Comparison of ENCODE assay signal across 13 cellular contexts in the genomic region with DNA sequence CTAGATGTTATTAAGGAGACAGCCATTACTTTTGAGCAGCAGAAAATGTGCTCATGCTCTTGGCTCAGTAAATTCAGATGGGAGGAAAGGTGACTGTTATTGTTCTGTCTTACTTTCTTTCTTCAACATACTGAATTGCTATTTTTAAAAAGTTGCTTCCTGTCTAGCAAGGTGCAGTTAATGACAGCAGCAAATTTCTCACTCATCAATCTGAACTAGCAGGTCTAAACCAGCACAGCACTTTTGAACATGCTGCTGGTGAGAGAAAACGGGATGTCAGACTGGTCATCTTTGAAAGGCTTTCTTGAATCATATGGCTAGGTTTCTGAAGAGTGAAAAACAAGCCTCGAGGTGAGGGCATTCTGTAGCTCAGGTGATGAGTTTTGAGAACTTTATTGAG.
DNase-seq lines count a peak whose midpoint lies in the region; ATAC-seq and TF ChIP-seq lines count a peak whose summit lies in the region.
"Had no signal": no experiment of that assay in that cellular context is flagged by ENCODE, and none has a peak within 500 bp of the region (broad histone marks: within the 10 kb centered on the region; RNA-seq: fewer than 3 reads in every experiment).

No MANE protein-coding gene starts in this region.

- no peaks in the 10 kb centered on the region for H3F3A ChIP-seq in Loucy (ENCODE audit: low read depth)

- DNase-seq in HFFc6 (no peak), ecto neural progenitor cell (ENCODE audit: low spot score) (no peak), stomach (no peak), NCI-H446 (lab: John Stamatoyannopoulos, UW) (no peak)
- DNase-seq: activated naive CD8-positive, alpha-beta T cell treated with anti-CD3 and anti-CD28 coated beads, Interleukin-2, amount 10 ng/mL, durations not matched to agents 7 days and 5 days; dermis blood vessel endothelial cell; NCI-H510A treated with DMSO at 0.1 percent for 48 hours; stimulated activated CD4-positive, alpha-beta T cell treated with anti-CD3 and anti-CD28 coated beads, Interleukin-15, amount 100 ng/mL, for 24 hours; stimulated activated naive B cell treated with anti-CD40 and anti-IgM and Interleukin-4, amounts not matched to agents 10 μg/mL and 1 μg/mL and 100 μg/mL, for 72 hours had no signal

- no peaks in the 10 kb centered on the region for H3K9me2 ChIP-seq in Loucy (replicated peaks; ENCODE audit: low read depth, low read length)

- H3K36me3 ChIP-seq in Loucy (ENCODE audit: insufficient read depth, low read length) (no peaks in the 10 kb centered on the region), stomach (no peaks in the 10 kb centered on the region)

- TF ChIP-seq CTCF in Loucy (conservative IDR thresholded peaks at IDR 0.05; ENCODE audit: low read length) (no peak), HFFc6 (IDR thresholded peaks at IDR 0.05) (no peak), stomach (IDR thresholded peaks at IDR 0.05) (no peak)

- H2AFZ ChIP-seq in Loucy (ENCODE audit: low read length) = peak overlapping the region; percentile 79

- peaks cover 21% of the 10 kb centered on the region for H3K4me1 Mint-ChIP-seq in HFFc6 (ENCODE audit: low read depth)
- H3K4me1 Mint-ChIP-seq: activated naive CD8-positive, alpha-beta T cell treated with anti-CD3 and anti-CD28 coated beads, Interleukin-2, amount 10 ng/mL, durations not matched to agents 7 days and 5 days had no signal

- peaks cover 38% of the 10 kb centered on the region for H3K27me3 Mint-ChIP-seq in HFFc6 (ENCODE audit: insufficient read depth)
- H3K27me3 Mint-ChIP-seq: activated naive CD8-positive, alpha-beta T cell treated with anti-CD3 and anti-CD28 coated beads, Interleukin-2, amount 10 ng/mL, durations not matched to agents 7 days and 5 days; stimulated activated naive B cell treated with anti-CD40 and anti-IgM and Interleukin-4, amounts not matched to agents 10 μg/mL and 1 μg/mL and 100 μg/mL, for 72 hours had no signal

- no peak overlapping the region for H3K27ac ChIP-seq in stomach

- intact Hi-C loops in stomach (cut with DNase I; ENCODE audit: low total_unique reads) = no loop called here

- H3K27me3 ChIP-seq in Loucy (ENCODE audit: insufficient read depth, low read length, poor library complexity, severe bottlenecking) = no peaks in the 10 kb centered on the region
- H3K27me3 ChIP-seq in stomach = no peaks in the 10 kb centered on the region

- H3K9me3 ChIP-seq in Loucy (ENCODE audit: insufficient read depth, low read depth, low read length) (no peaks in the 10 kb centered on the region), stomach (no peaks in the 10 kb centered on the region)

- H3K27ac Mint-ChIP-seq in HFFc6 = no peak overlapping the region
- H3K27ac Mint-ChIP-seq: activated naive CD8-positive, alpha-beta T cell treated with anti-CD3 and anti-CD28 coated beads, Interleukin-2, amount 10 ng/mL, durations not matched to agents 7 days and 5 days; stimulated activated naive B cell treated with anti-CD40 and anti-IgM and Interleukin-4, amounts not matched to agents 10 μg/mL and 1 μg/mL and 100 μg/mL, for 72 hours had no signal

- no peak overlapping the region for H3K9ac ChIP-seq in Loucy (ENCODE audit: low read depth, low read length, poor library complexity, severe bottlenecking)

- H3K4me3 ChIP-seq in Loucy (ENCODE audit: low read length, poor library complexity, severe bottlenecking) (no peak overlapping the region), stomach (no peak overlapping the region)

- 49 to 56% (median 53%) methylated on average over 2 of the region's 2 CpGs for WGBS in stomach, 5 donors

- no peak for TF ChIP-seq EP300 in stomach (IDR thresholded peaks at IDR 0.05)

- ATAC-seq in GM18499 (IDR thresholded peaks at IDR 0.05; ENCODE audit: insufficient read depth, unreplicated experiment) (peak; percentile 51), GM21360 (IDR thresholded peaks at IDR 0.05; ENCODE audit: unreplicated experiment) (peak; percentile 41), HG02981 (IDR thresholded peaks at IDR 0.05; ENCODE audit: unreplicated experiment) (peak; percentile 47)

- peaks cover 4% of the 10 kb centered on the region; the same call in 1 of the 2 replicates for H3K9me3 Mint-ChIP-seq in HFFc6

- H3K4me1 ChIP-seq in Loucy (ENCODE audit: insufficient read depth, low read length, poor library complexity, severe bottlenecking) (peaks cover 21% of the 10 kb centered on the region), stomach (peaks cover 0 to 13% (median 7%) of the 10 kb centered on the region in 4 donors)

- TF ChIP-seq POLR2A in stomach (IDR thresholded peaks at IDR 0.05) = no peak

- H4K20me1 ChIP-seq in Loucy (ENCODE audit: insufficient read depth, low read length, poor library complexity, severe bottlenecking) = no peaks in the 10 kb centered on the region

- H3K4me2 ChIP-seq in Loucy (ENCODE audit: low read depth, low read length, poor library complexity, severe bottlenecking) = peak overlapping the region; percentile 25

- H3K4me3 Mint-ChIP-seq in HFFc6 = no peak overlapping the region
- H3K4me3 Mint-ChIP-seq: activated naive CD8-positive, alpha-beta T cell treated with anti-CD3 and anti-CD28 coated beads, Interleukin-2, amount 10 ng/mL, durations not matched to agents 7 days and 5 days; stimulated activated naive B cell treated with anti-CD40 and anti-IgM and Interleukin-4, amounts not matched to agents 10 μg/mL and 1 μg/mL and 100 μg/mL, for 72 hours had no signal

- H3K36me3 Mint-ChIP-seq in HFFc6 (ENCODE audit: low read depth) = no peaks in the 10 kb centered on the region
- H3K36me3 Mint-ChIP-seq: activated naive CD8-positive, alpha-beta T cell treated with anti-CD3 and anti-CD28 coated beads, Interleukin-2, amount 10 ng/mL, durations not matched to agents 7 days and 5 days; stimulated activated naive B cell treated with anti-CD40 and anti-IgM and Interleukin-4, amounts not matched to agents 10 μg/mL and 1 μg/mL and 100 μg/mL, for 72 hours had no signal

- no peaks in the 10 kb centered on the region for H3K79me2 ChIP-seq in Loucy (ENCODE audit: insufficient read depth, low read length)
